9 cellular contexts compared by ENCODE assay signal in genomic region chr14:69573205-69573840, GRCh38. TPM values are rescaled to one million over a fixed set of nuclear protein-coding genes. Genes with fewer than 3 reads are reported as not detected.
DNase-seq lines count a peak whose midpoint lies in the region; TF ChIP-seq lines count a peak whose summit lies in the region.
"Had no signal": no experiment of that assay in that cellular context is flagged by ENCODE, and none has a peak within 500 bp of the region (broad histone marks: within the 10 kb centered on the region; RNA-seq: fewer than 3 reads in every experiment).

No MANE protein-coding gene starts in this region.

- no peak overlapping the region for H3K27ac ChIP-seq in CD4-positive, alpha-beta memory T cell (ENCODE audit: low read depth, low read length)
- peak overlapping the region; percentile 100 for H3K27ac ChIP-seq in neural progenitor cell

- DNase-seq in CD4-positive, alpha-beta memory T cell = no peak
- DNase-seq in HEK293T (ENCODE audit: extremely low spot score) (no peak), neural progenitor cell (ENCODE audit: low spot score) (no peak), C1 segment of cervical spinal cord (lab: John Stamatoyannopoulos, UW) (no peak), DMS79 treated with DMSO at 0.1 percent for 48 hours (lab: John Stamatoyannopoulos, UW) (no peak), A172 (ENCODE audit: low spot score) (no peak)
- DNase-seq: GF-D8, midbrain had no signal

- H3K27me3 ChIP-seq in CD4-positive, alpha-beta memory T cell (ENCODE audit: insufficient read depth, low read length) = peaks cover 23% of the 10 kb centered on the region
- no peaks in the 10 kb centered on the region for H3K27me3 ChIP-seq in neural progenitor cell

- peak overlapping the region in 1 of 7 donors; percentile 57 for H3K27ac Mint-ChIP-seq in CD4-positive, alpha-beta memory T cell
- H3K27ac Mint-ChIP-seq in brain (peak overlapping the region; percentile 37 to 99 (median 97)), neural progenitor cell (peak overlapping the region; percentile 60)

- TF ChIP-seq CTCF in brain (conservative IDR thresholded peaks at IDR 0.05) = no peak
- TF ChIP-seq CTCF in neural progenitor cell (IDR thresholded peaks at IDR 0.05) = no peak

- peaks cover 0 to 2% (median 0%) of the 10 kb centered on the region in 8 donors for H3K9me3 Mint-ChIP-seq in CD4-positive, alpha-beta memory T cell
- H3K9me3 Mint-ChIP-seq in brain = peaks cover 0 to 18% (median 7%) of the 10 kb centered on the region in 5 experiments
- H3K9me3 Mint-ChIP-seq in neural progenitor cell = peaks cover 8% of the 10 kb centered on the region

- CTCF ChIA-PET in CD4-positive, alpha-beta memory T cell (lab: Charles Lee; ENCODE audit: partially characterized antibody) = interaction anchor here (1.1 to 5.6 kb wide), 5 partner anchors 13 to 455 kb away, joined by 3 to 36 read pairs (median 5); no protein-coding TSS in a partner anchor
- CTCF ChIA-PET in HEK293T (lab: Yijun Ruan, JAX) = interaction anchor here (0.6 to 6.9 kb wide), 9 partner anchors 10 to 331 kb away, joined by 3 to 39 read pairs (median 3); no protein-coding TSS in a partner anchor

- no peaks in the 10 kb centered on the region for H3K36me3 ChIP-seq in CD4-positive, alpha-beta memory T cell (ENCODE audit: insufficient read depth, low read length)
- H3K36me3 ChIP-seq in neural progenitor cell = peaks cover 17% of the 10 kb centered on the region

- peak overlapping the region; percentile 94 for H3K4me2 ChIP-seq in neural progenitor cell

- H3K9ac ChIP-seq in neural progenitor cell = no peak overlapping the region

- peaks cover 6 to 29% (median 11%) of the 10 kb centered on the region in 4 donors for H3K4me1 Mint-ChIP-seq in CD4-positive, alpha-beta memory T cell
- H3K4me1 Mint-ChIP-seq in brain = peaks cover 15% of the 10 kb centered on the region
- H3K4me1 Mint-ChIP-seq in neural progenitor cell = peaks cover 11% of the 10 kb centered on the region

- no peak overlapping the region for H3K4me3 ChIP-seq in CD4-positive, alpha-beta memory T cell (ENCODE audit: low read length in 2 of 2)
- peak overlapping the region; percentile 65 for H3K4me3 ChIP-seq in neural progenitor cell

- no peak overlapping the region for H2AFZ ChIP-seq in neural progenitor cell (replicated peaks)

- no peaks in the 10 kb centered on the region for H4K20me1 ChIP-seq in neural progenitor cell (ENCODE audit: low read depth)

- peaks cover 41% of the 10 kb centered on the region for H3F3A ChIP-seq in neural progenitor cell (ENCODE audit: low read depth)

- H3K27me3 Mint-ChIP-seq in CD4-positive, alpha-beta memory T cell = peaks cover 36 to 42% of the 10 kb centered on the region in 2 donors
- H3K27me3 Mint-ChIP-seq in brain (peaks cover 3% of the 10 kb centered on the region), neural progenitor cell (ENCODE audit: insufficient read depth, low read depth) (peaks cover 3% of the 10 kb centered on the region)

- peak overlapping the region in 7 of 8 donors; percentile 29 to 95 (median 57) for H3K4me3 Mint-ChIP-seq in CD4-positive, alpha-beta memory T cell
- H3K4me3 Mint-ChIP-seq in brain = peak overlapping the region; percentile 88 to 95 (median 91)
- peak overlapping the region; percentile 99 for H3K4me3 Mint-ChIP-seq in neural progenitor cell

- peaks cover 0 to 2% of the 10 kb centered on the region in 2 donors for H3K36me3 Mint-ChIP-seq in CD4-positive, alpha-beta memory T cell
- H3K36me3 Mint-ChIP-seq in brain (peaks cover 42% of the 10 kb centered on the region), neural progenitor cell (peaks cover 20% of the 10 kb centered on the region)

- POLR2A ChIA-PET in CD4-positive, alpha-beta memory T cell (lab: Charles Lee; ENCODE audit: partially characterized antibody) = no interaction called here
- POLR2A ChIA-PET in HEK293T (lab: Yijun Ruan, JAX) = no interaction called here

- H3K9me3 ChIP-seq in CD4-positive, alpha-beta memory T cell (ENCODE audit: control insufficient read depth in 1 of 2, low read length in 2 of 2) = no peaks in the 10 kb centered on the region
- no peaks in the 10 kb centered on the region for H3K9me3 ChIP-seq in neural progenitor cell (ENCODE audit: low read depth)

- intact Hi-C loops in CD4-positive, alpha-beta memory T cell (cut with micrococcal nuclease) = no loop called here

- peaks cover 28% of the 10 kb centered on the region for H3K79me2 ChIP-seq in neural progenitor cell (ENCODE audit: low read depth)

- peaks cover 13% of the 10 kb centered on the region for H3K4me1 ChIP-seq in CD4-positive, alpha-beta memory T cell (ENCODE audit: insufficient read depth, low read length)
- peaks cover 8% of the 10 kb centered on the region for H3K4me1 ChIP-seq in neural progenitor cell

TF ChIP-seq in HEK293T, 16 proteins besides CTCF, POLR2A, EP300 and RAD21:
- no peak for TF ChIP-seq ELF4 (IDR thresholded peaks at IDR 0.05)
- TF ChIP-seq, protein P1, sequence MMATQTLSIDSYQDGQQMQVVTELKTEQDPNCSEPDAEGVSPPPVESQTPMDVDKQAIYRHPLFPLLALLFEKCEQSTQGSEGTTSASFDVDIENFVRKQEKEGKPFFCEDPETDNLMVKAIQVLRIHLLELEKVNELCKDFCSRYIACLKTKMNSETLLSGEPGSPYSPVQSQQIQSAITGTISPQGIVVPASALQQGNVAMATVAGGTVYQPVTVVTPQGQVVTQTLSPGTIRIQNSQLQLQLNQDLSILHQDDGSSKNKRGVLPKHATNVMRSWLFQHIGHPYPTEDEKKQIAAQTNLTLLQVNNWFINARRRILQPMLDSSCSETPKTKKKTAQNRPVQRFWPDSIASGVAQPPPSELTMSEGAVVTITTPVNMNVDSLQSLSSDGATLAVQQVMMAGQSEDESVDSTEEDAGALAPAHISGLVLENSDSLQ (IDR thresholded peaks at IDR 0.05) = peak; percentile 2; the same call in 1 of the 2 replicates
- no peak for TF ChIP-seq ARNT (IDR thresholded peaks at IDR 0.05)
- TF ChIP-seq BHLHE40 (IDR thresholded peaks at IDR 0.05; ENCODE audit: borderline replicate concordance) = no peak
- TF ChIP-seq ZNF384 (IDR thresholded peaks at IDR 0.05) = no peak
- TF ChIP-seq HDGF (IDR thresholded peaks at IDR 0.05; ENCODE audit: borderline replicate concordance) = no peak
- TF ChIP-seq CTBP1 (IDR thresholded peaks at IDR 0.05; ENCODE audit: borderline replicate concordance) = no peak
- TF ChIP-seq FOXK2 (IDR thresholded peaks at IDR 0.05) = no peak
- TF ChIP-seq TARDBP (IDR thresholded peaks at IDR 0.05) = no peak

RNA-seq across cellular contexts. Expression of gene CCDC177, which starts 1.3 kb away (rescaled TPM):
- total RNA-seq in CD4-positive, alpha-beta memory T cell = not detected
- not detected for polyA plus RNA-seq in CD4-positive, alpha-beta memory T cell
- polyA plus RNA-seq in brain (ENCODE audit: insufficient read depth, low read depth, low replicate concordance) = 1.5 TPM
- total RNA-seq in neural progenitor cell (ENCODE audit: low replicate concordance) = 8.6 and 19.7 TPM in 2 replicates
- not detected in 2 replicates for total RNA-seq in A172 (2014; rRNA removed; shearing (Covaris generic))

RNA-seq across cellular contexts. Expression of gene SUSD6, which starts 38.1 kb away (rescaled TPM):
- 10 to 100 TPM; 61.5 to 62.0 TPM for total RNA-seq in CD4-positive, alpha-beta memory T cell
- 10 to 100 TPM in 1 of 2 donors, 1 to 10 TPM in 1; 4.8 to 10.8 TPM for polyA plus RNA-seq in CD4-positive, alpha-beta memory T cell
- 35.4 TPM for polyA plus RNA-seq in brain (ENCODE audit: insufficient read depth, low read depth, low replicate concordance)
- total RNA-seq in neural progenitor cell (ENCODE audit: low replicate concordance) = 6.3 and 9.2 TPM in 2 replicates
- 2.4 and 3.1 TPM in 2 replicates for total RNA-seq in A172 (2014; rRNA removed; shearing (Covaris generic))
